In the genomic region with DNA sequence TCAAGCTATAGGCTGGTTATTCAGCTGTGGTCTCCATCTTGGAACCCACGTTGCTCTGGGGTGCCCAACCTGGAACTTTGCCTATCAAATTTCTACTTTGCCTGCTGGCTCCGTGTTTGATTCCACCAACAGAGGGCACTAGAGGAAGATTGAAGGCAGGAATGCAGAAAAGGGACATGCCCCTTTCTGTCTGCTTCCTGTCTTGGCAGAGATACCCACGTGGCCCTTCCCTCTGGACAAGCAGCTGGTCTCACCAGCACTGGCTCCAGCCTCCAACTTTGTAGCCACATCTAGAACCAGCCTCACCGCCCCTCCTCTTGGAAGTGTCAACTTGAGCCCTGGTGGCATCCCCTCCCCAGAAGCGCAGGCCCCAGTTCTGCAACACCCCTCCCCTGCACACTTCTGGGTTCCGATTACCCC, we compare ENCODE assay signal across 8 cellular contexts. TPM values are rescaled to one million over a fixed set of nuclear protein-coding genes. Genes with fewer than 3 reads are reported as not detected.
A peak's percentile ranks its signal among the peaks of the same experiment; 100 is the strongest.
DNase-seq lines count a peak whose midpoint lies in the region; ATAC-seq and TF ChIP-seq lines count a peak whose summit lies in the region.

No MANE protein-coding gene starts in this region.

- H3K4me2 ChIP-seq in IMR-90 (ENCODE audit: low read depth, low read length), result no peak overlapping the region

- H3K9me1 ChIP-seq in IMR-90 (ENCODE audit: insufficient read depth, low read length), result peaks cover 7% of the 10 kb centered on the region; the same call in 1 of the 2 replicates

- peak overlapping the region; percentile 41 for H2BK5ac ChIP-seq in IMR-90 (ENCODE audit: low read depth, low read length, poor library complexity, severe bottlenecking)

- H3K56ac ChIP-seq in IMR-90 (ENCODE audit: extremely low read depth, insufficient read depth, low read length), result no peak overlapping the region

- WGBS in IMR-90 (ENCODE audit: extremely low coverage in 2 of 2, insufficient read length in 1 of 2), 2 experiments, result no CpG with 5 or more reads among the region's 6 CpGs

- no peak overlapping the region for H3K4me3 Mint-ChIP-seq in activated T-helper 2 cell treated with anti-CD3 and anti-CD28 coated beads, Interferon-gamma antibody, Interleukin-2, Interleukin-4, amounts not matched to agents 10 μg/mL and 5 μg/mL and 100 μg/mL, durations not matched to agents 14 hours and 24 hours and 36 hours (ENCODE audit: low read depth)

- no peaks in the 10 kb centered on the region for H4K20me1 ChIP-seq in IMR-90 (ENCODE audit: insufficient read depth, low read length)

- H2AK9ac ChIP-seq in IMR-90 (replicated peaks; ENCODE audit: low read depth, low read length, poor library complexity), result peak overlapping the region; percentile 47

- no peaks in the 10 kb centered on the region for H3K9me3 Mint-ChIP-seq in activated T-helper 2 cell treated with anti-CD3 and anti-CD28 coated beads, Interferon-gamma antibody, Interleukin-2, Interleukin-4, amounts not matched to agents 10 μg/mL and 5 μg/mL and 100 μg/mL, durations not matched to agents 14 hours and 24 hours and 36 hours

- peak overlapping the region; percentile 77 for H2BK120ac ChIP-seq in IMR-90 (ENCODE audit: low read depth, low read length)

- H2BK20ac ChIP-seq in IMR-90 (ENCODE audit: low read depth, low read length), result peak overlapping the region; percentile 87

- H4K5ac ChIP-seq in IMR-90 (ENCODE audit: low read depth, low read length), result peak overlapping the region; percentile 65; the same call in 1 of the 2 replicates

- CTCF ChIA-PET in IMR-90 (lab: Yijun Ruan, JAX), result interaction anchor here (1.2 kb wide), 1 partner anchor 13 kb away, joined by 4 read pairs; no protein-coding TSS in a partner anchor

- no peaks in the 10 kb centered on the region for H3K27me3 Mint-ChIP-seq in activated T-helper 2 cell treated with anti-CD3 and anti-CD28 coated beads, Interferon-gamma antibody, Interleukin-2, Interleukin-4, amounts not matched to agents 10 μg/mL and 5 μg/mL and 100 μg/mL, durations not matched to agents 14 hours and 24 hours and 36 hours (ENCODE audit: low read depth)

- no peak overlapping the region; the same call in 1 of the 2 replicates for H3K27ac ChIP-seq in IMR-90 (ENCODE audit: insufficient read depth, low read length)
- no peak overlapping the region for H3K27ac ChIP-seq in left ventricle myocardium inferior (replicated peaks)

- no peaks in the 10 kb centered on the region for H3K27me3 ChIP-seq in IMR-90 (ENCODE audit: control insufficient read depth, insufficient read depth, low read length)
- H3K27me3 ChIP-seq in left ventricle myocardium inferior (ENCODE audit: low read depth), result no peaks in the 10 kb centered on the region

- in situ Hi-C loops in IMR-90 (cut with MboI; ENCODE audit: low sequenced_read_pairs), result no loop called here

- H2AFZ ChIP-seq in IMR-90 (replicated peaks; ENCODE audit: low read length, poor library complexity), result peak overlapping the region; percentile 83

- H3K14ac ChIP-seq in IMR-90 (replicated peaks; ENCODE audit: low read depth, low read length), result peak overlapping the region; percentile 64

- dilution Hi-C loops in IMR-90 (cut with HindIII; ENCODE audit: low sequenced_read_pairs, unreplicated experiment), result no loop called here

- peak; percentile 57 for TF ChIP-seq RAD21 in IMR-90 (IDR thresholded peaks at IDR 0.05; ENCODE audit: low read length)

- peak overlapping the region; percentile 65 for H3K4ac ChIP-seq in IMR-90 (ENCODE audit: low read depth, low read length)

- TF ChIP-seq POLR2A in IMR-90 (IDR thresholded peaks at IDR 0.05; ENCODE audit: low read depth, low read length), result no peak

- peak overlapping the region; percentile 70 for H4K91ac ChIP-seq in IMR-90 (ENCODE audit: insufficient read depth, low read depth, low read length)

- peak overlapping the region; percentile 78; the same call in 1 of the 2 replicates for H2AK5ac ChIP-seq in IMR-90 (ENCODE audit: low read depth, low read length)

- H3K79me1 ChIP-seq in IMR-90 (ENCODE audit: low read depth in 1 of 2, low read length in 2 of 2), result no peaks in the 10 kb centered on the region

- H3K36me3 ChIP-seq in IMR-90 (ENCODE audit: control insufficient read depth, insufficient read depth, low read length) (no peaks in the 10 kb centered on the region), left ventricle myocardium inferior (no peaks in the 10 kb centered on the region)

- H3K4me1 ChIP-seq in IMR-90 (ENCODE audit: control insufficient read depth, insufficient read depth, low read length) (no peaks in the 10 kb centered on the region), left ventricle myocardium inferior (no peaks in the 10 kb centered on the region)

- POLR2A ChIA-PET in IMR-90 (lab: Charles Lee; ENCODE audit: unreplicated experiment), result no interaction called here

- H3K4me3 ChIP-seq in IMR-90 (ENCODE audit: insufficient read depth, low read depth, low read length) (no peak overlapping the region), left ventricle myocardium inferior (no peak overlapping the region)

- intact Hi-C loops in IMR-90 (cut with micrococcal nuclease) (no loop called here), left ventricle myocardium inferior (cut with micrococcal nuclease) (no loop called here)
- intact Hi-C loops in activated T-helper 2 cell treated with anti-CD3 and anti-CD28 coated beads, Interferon-gamma antibody, Interleukin-2, Interleukin-4, amounts not matched to agents 10 μg/mL and 5 μg/mL and 100 μg/mL, durations not matched to agents 14 hours and 24 hours and 36 hours (cut with micrococcal nuclease), result loop anchor here (1.0 to 10.0 kb wide), 5 partner anchors 235 to 724 kb away; no protein-coding TSS in a partner anchor

- H2BK15ac ChIP-seq in IMR-90 (ENCODE audit: low read depth, low read length), result peak overlapping the region; percentile 56; the same call in 1 of the 3 replicates

- H3K23ac ChIP-seq in IMR-90 (ENCODE audit: low read depth, low read length), result no peak overlapping the region

- ATAC-seq in IMR-90 (ENCODE audit: low read depth) (no peak), HG02981 (IDR thresholded peaks at IDR 0.05; ENCODE audit: unreplicated experiment) (no peak), HG03097 (IDR thresholded peaks at IDR 0.05; ENCODE audit: low FRiP score, unreplicated experiment) (no peak)

- H3K9me3 ChIP-seq in IMR-90 (ENCODE audit: control insufficient read depth, insufficient read depth, low read length) (no peaks in the 10 kb centered on the region), left ventricle myocardium inferior (replicated peaks) (no peaks in the 10 kb centered on the region)

- DNase-seq in COR-L47 (lab: John Stamatoyannopoulos, UW) (peak; percentile 14), IMR-90 (peak; percentile 39), SHP77 treated with DMSO at 0.1 percent for 48 hours (lab: John Stamatoyannopoulos, UW) (peak; percentile 59), left ventricle myocardium inferior (no peak)
- DNase-seq in activated T-helper 2 cell treated with anti-CD3 and anti-CD28 coated beads, Interferon-gamma antibody, Interleukin-2, Interleukin-4, amounts not matched to agents 10 μg/mL and 5 μg/mL and 100 μg/mL, durations not matched to agents 14 hours and 24 hours and 36 hours (ENCODE audit: low spot score), result peak; percentile 55
- peak; percentile 78 for DNase-seq in stimulated activated CD4-positive, alpha-beta T cell treated with anti-CD3 and anti-CD28 coated beads, Interleukin-15, amount 100 ng/mL, for 24 hours

- H3K36me3 Mint-ChIP-seq in activated T-helper 2 cell treated with anti-CD3 and anti-CD28 coated beads, Interferon-gamma antibody, Interleukin-2, Interleukin-4, amounts not matched to agents 10 μg/mL and 5 μg/mL and 100 μg/mL, durations not matched to agents 14 hours and 24 hours and 36 hours (ENCODE audit: low read depth), result no peaks in the 10 kb centered on the region

- BruUV-seq in IMR-90 (replicated peaks; lab: Mats Ljungman, UMichigan), result no TSS peak

- H3K9ac ChIP-seq in IMR-90 (ENCODE audit: low read depth, low read length), result no peak overlapping the region

- H3K18ac ChIP-seq in IMR-90 (ENCODE audit: low read depth, low read length), result no peak overlapping the region

- peaks cover 13% of the 10 kb centered on the region for H3K4me1 Mint-ChIP-seq in activated T-helper 2 cell treated with anti-CD3 and anti-CD28 coated beads, Interferon-gamma antibody, Interleukin-2, Interleukin-4, amounts not matched to agents 10 μg/mL and 5 μg/mL and 100 μg/mL, durations not matched to agents 14 hours and 24 hours and 36 hours (ENCODE audit: low read depth)

- H3K27ac Mint-ChIP-seq in activated T-helper 2 cell treated with anti-CD3 and anti-CD28 coated beads, Interferon-gamma antibody, Interleukin-2, Interleukin-4, amounts not matched to agents 10 μg/mL and 5 μg/mL and 100 μg/mL, durations not matched to agents 14 hours and 24 hours and 36 hours, result no peak overlapping the region

- TF ChIP-seq CTCF in IMR-90 (conservative IDR thresholded peaks at IDR 0.05; ENCODE audit: low read depth, low read length) (peak; percentile 43), left ventricle myocardium inferior (IDR thresholded peaks at IDR 0.05; ENCODE audit: borderline replicate concordance) (peak; percentile 67)

- peak overlapping the region in 1 of 2 experiments; percentile 74; a peak in 2 of 4 replicates for H4K8ac ChIP-seq in IMR-90 (ENCODE audit: low read depth in 2 of 2, low read length in 2 of 2)

TF ChIP-seq in IMR-90, 13 proteins besides CTCF, POLR2A, EP300 and RAD21:
- TF ChIP-seq SMC3 (IDR thresholded peaks at IDR 0.05; ENCODE audit: low read depth, low read length), result peak; percentile 48
- TF ChIP-seq, protein P1, sequence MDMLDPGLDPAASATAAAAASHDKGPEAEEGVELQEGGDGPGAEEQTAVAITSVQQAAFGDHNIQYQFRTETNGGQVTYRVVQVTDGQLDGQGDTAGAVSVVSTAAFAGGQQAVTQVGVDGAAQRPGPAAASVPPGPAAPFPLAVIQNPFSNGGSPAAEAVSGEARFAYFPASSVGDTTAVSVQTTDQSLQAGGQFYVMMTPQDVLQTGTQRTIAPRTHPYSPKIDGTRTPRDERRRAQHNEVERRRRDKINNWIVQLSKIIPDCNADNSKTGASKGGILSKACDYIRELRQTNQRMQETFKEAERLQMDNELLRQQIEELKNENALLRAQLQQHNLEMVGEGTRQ (IDR thresholded peaks at IDR 0.05; ENCODE audit: low read depth, low read length), result peak; percentile 59; the same call in 1 of the 2 replicates
- TF ChIP-seq MXI1 (IDR thresholded peaks at IDR 0.05; ENCODE audit: borderline replicate concordance, low read depth, low read length), result no peak

RNA-seq across cellular contexts. Expression of a gene that starts 52.1 kb away (rescaled TPM):
- total RNA-seq in IMR-90 (2012; rRNA removed), result 2.8 and 2.9 TPM in 2 replicates
- 1.8 TPM in 2 replicates for polyA plus RNA-seq in IMR-90 (2012; rRNA removed)
- 0.75 and 0.88 TPM in 2 replicates for polyA plus RNA-seq in IMR-90 (2012; cell fraction: cytosol; rRNA removed)
- polyA plus RNA-seq in IMR-90 (2012; cell fraction: nucleus; rRNA removed; ENCODE audit: low replicate concordance), result 1.1 and 4.6 TPM in 2 replicates
- total RNA-seq in activated T-helper 2 cell treated with anti-CD3 and anti-CD28 coated beads, Interferon-gamma antibody, Interleukin-2, Interleukin-4, amounts not matched to agents 10 μg/mL and 5 μg/mL and 100 μg/mL, durations not matched to agents 14 hours and 24 hours and 36 hours, result 5.8 and 6.1 TPM in 2 replicates
- total RNA-seq in left ventricle myocardium inferior, result 13.2 TPM
